Comparison of ENCODE assay signal across 9 cellular contexts in the genomic region with DNA sequence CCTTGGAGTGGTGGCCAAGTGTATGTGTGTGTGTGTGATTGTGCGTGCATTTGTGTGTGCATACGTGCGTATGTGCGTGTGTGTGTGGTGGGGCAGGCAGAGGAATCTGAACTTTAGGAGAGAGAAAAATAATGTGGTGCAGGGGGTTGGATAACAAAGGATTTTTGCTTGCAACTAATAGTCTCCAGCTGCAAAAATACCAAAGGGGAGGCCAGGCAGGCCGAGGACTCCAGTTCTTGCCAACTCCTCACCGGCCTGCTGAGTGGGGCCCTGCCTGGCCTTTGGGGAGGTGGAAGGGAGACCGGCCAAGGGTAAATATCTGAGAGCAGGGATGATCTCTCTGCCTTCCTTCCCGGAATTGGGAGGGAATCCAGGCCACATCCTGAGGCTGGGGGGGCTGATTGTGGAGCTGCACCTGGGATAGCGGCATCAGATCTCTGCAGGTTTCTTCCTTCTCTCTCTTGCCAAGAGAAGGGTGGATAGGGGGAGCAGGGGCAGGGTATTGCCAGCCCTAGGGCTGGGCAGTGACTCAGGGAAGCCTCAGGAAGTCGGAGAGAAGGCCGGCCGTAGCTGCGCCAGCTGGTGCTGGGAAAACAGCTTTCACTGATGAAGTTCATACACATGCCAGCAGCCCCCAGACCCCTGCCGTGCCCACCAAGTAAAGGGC. TPM values are rescaled to one million over a fixed set of nuclear protein-coding genes. Genes with fewer than 3 reads are reported as not detected.
DNase-seq lines count a peak whose midpoint lies in the region; ATAC-seq and TF ChIP-seq lines count a peak whose summit lies in the region.
"Had no signal": no experiment of that assay in that cellular context is flagged by ENCODE, and none has a peak within 500 bp of the region (broad histone marks: within the 10 kb centered on the region; RNA-seq: fewer than 3 reads in every experiment).

No MANE protein-coding gene starts in this region.

- peaks cover 0 to 14% (median 0%) of the 10 kb centered on the region in 7 donors for H3K27me3 ChIP-seq in spleen (replicated peaks in 1 of 7)

- TF ChIP-seq POLR2A in spleen (IDR thresholded peaks at IDR 0.05): no peak

- no peaks in the 10 kb centered on the region for H3K9me3 ChIP-seq in spleen

- no peak overlapping the region for H3K4me3 ChIP-seq in astrocyte of the cerebellum (ENCODE audit: low read depth, low read length)
- H3K4me3 ChIP-seq in spleen: no peak overlapping the region

- intact Hi-C loops in Right ventricle myocardium superior (cut with DNase I): no loop called here
- intact Hi-C loops in spleen (cut with DNase I; ENCODE audit: low total_unique reads): no loop called here

- DNase-seq in GM04504 (ENCODE audit: low read depth) (peak; percentile 72), astrocyte of the cerebellum (ENCODE audit: low read depth) (peak; percentile 91), Right ventricle myocardium superior (peak; percentile 73), spleen (no peak), germinal center (ENCODE audit: low spot score) (no peak), DMS79 treated with DMSO at 0.1 percent for 48 hours (lab: John Stamatoyannopoulos, UW) (no peak)

- TF ChIP-seq CTCF in astrocyte of the cerebellum (IDR thresholded peaks at IDR 0.05; ENCODE audit: low read depth, low read length, missing control alignments) (no peak), spleen (IDR thresholded peaks at IDR 0.05 in 8 of 11, conservative IDR thresholded peaks at IDR 0.05 in 3 of 11) (no peak)

- peaks cover 29 to 100% (median 72%) of the 10 kb centered on the region in 6 donors for H3K4me1 ChIP-seq in spleen

- H3K36me3 ChIP-seq in spleen: peaks cover 0 to 38% (median 0%) of the 10 kb centered on the region in 6 donors

- peak overlapping the region in 7 of 8 donors; percentile 22 to 81 (median 59) for H3K27ac ChIP-seq in spleen

- in situ Hi-C loops in astrocyte of the cerebellum (cut with HindIII; ENCODE audit: low sequenced_read_pairs): no loop called here

- WGBS in spleen, 5 donors: 64 to 91% (median 76%) methylated on average over 14 of the region's 14 CpGs

- peak; percentile 57 for ATAC-seq in Right ventricle myocardium superior (ENCODE audit: poor library complexity)
- ATAC-seq in HG03045 (IDR thresholded peaks at IDR 0.05; ENCODE audit: unreplicated experiment): no peak
- ATAC-seq in GM21528 (IDR thresholded peaks at IDR 0.05; ENCODE audit: low FRiP score, unreplicated experiment): no peak

RNA-seq across cellular contexts. Expression of gene LRP1-AS, which starts 4.5 kb away (rescaled TPM):
- total RNA-seq in Right ventricle myocardium superior (not detected), spleen (not detected)
- polyA plus RNA-seq in spleen: not detected
- total RNA-seq: T-helper 2 cell treated with Interferon-gamma antibody and Interleukin-4, amounts not matched to agents 100 ng/mL and 5 ng/mL, for 36 hours had no signal

RNA-seq across cellular contexts. Expression of gene LRP1, which starts 23.6 kb away (rescaled TPM):
- total RNA-seq in Right ventricle myocardium superior (121 TPM), spleen (100 to 1,000 TPM; 103 to 216 (median 181) TPM)
- 10 to 100 TPM in 2 of 3 donors, 1 to 10 TPM in 1; 8.9 to 24.0 (median 13.0) TPM for polyA plus RNA-seq in spleen

RNA-seq across cellular contexts. Expression of gene STAT6, which starts 40.7 kb away (rescaled TPM):
- 49.5 TPM for total RNA-seq in Right ventricle myocardium superior
- total RNA-seq in spleen: 100 to 1,000 TPM; 196 to 336 (median 280) TPM
- polyA plus RNA-seq in spleen: 100 to 1,000 TPM; 140 to 312 (median 241) TPM

Comparison
In these comparisons a context has a peak if more than half of its experiments do, and no peak if none do; other contexts are left out.
1. DNase-seq: peak in GM04504 (single experiment), astrocyte of the cerebellum (single experiment) and Right ventricle myocardium superior (single experiment); none in spleen (single experiment), germinal center (single experiment) and DMS79 treated with DMSO at 0.1 percent for 48 hours (single experiment).